In genomic region chr7:46651561-46652088, GRCh38 we compare ENCODE assay signal across 1 cellular context.
A peak's percentile ranks its signal among the peaks of the same experiment; 100 is the strongest.
TF ChIP-seq lines count a peak whose summit lies in the region.

No MANE protein-coding gene starts in this region.

TF ChIP-seq in GM12878, 131 proteins besides CTCF, POLR2A, EP300 and RAD21 (continued from another document):
- no peak for TF ChIP-seq USF2 (IDR thresholded peaks at IDR 0.05; ENCODE audit: borderline replicate concordance, low read depth, low read length)
- peak; percentile 89 for TF ChIP-seq ZNF217 (IDR thresholded peaks at IDR 0.05)
- no peak for TF ChIP-seq POU2F2 (IDR thresholded peaks at IDR 0.05; ENCODE audit: borderline replicate concordance, low read depth, low read length)
- TF ChIP-seq MYC (IDR thresholded peaks at IDR 0.05; ENCODE audit: insufficient read depth, insufficient read length, insufficient replicate concordance, low read length, severe bottlenecking) = no peak
- TF ChIP-seq ZNF687 (IDR thresholded peaks at IDR 0.05) = peak; percentile 31; the same call in 1 of the 2 replicates
- no peak for TF ChIP-seq STAT1 (conservative IDR thresholded peaks at IDR 0.05)
- 0 out of 2 replicates have a peak, but pooled peaks have one; percentile 32 for TF ChIP-seq GATAD2B (conservative IDR thresholded peaks at IDR 0.05; ENCODE audit: low read depth)
- TF ChIP-seq SUPT20H (IDR thresholded peaks at IDR 0.05; ENCODE audit: borderline replicate concordance, control insufficient read depth, low read depth, low read length) = no peak
- TF ChIP-seq SMARCA5 (IDR thresholded peaks at IDR 0.05) = peak; percentile 66; the same call in 1 of the 2 replicates
- no peak for TF ChIP-seq RAD51 (IDR thresholded peaks at IDR 0.05)
- TF ChIP-seq CHD1 (IDR thresholded peaks at IDR 0.05; ENCODE audit: low read depth, low read length) = no peak
- no peak for TF ChIP-seq SIN3A (IDR thresholded peaks at IDR 0.05; ENCODE audit: low read depth, low read length)
- 0 out of 2 replicates have a peak, but pooled peaks have one; percentile 23 for TF ChIP-seq IRF4 (IDR thresholded peaks at IDR 0.05; ENCODE audit: low read depth, low read length)
- peak; percentile 55; the same call in 1 of the 2 replicates for TF ChIP-seq RELB (IDR thresholded peaks at IDR 0.05; ENCODE audit: low read depth)
- peak; percentile 53 for TF ChIP-seq NR2F1 (conservative IDR thresholded peaks at IDR 0.05)
- no peak for TF ChIP-seq FOS (IDR thresholded peaks at IDR 0.05; ENCODE audit: borderline replicate concordance, extremely low read depth, insufficient read length)
- no peak for TF ChIP-seq ZBED1 (IDR thresholded peaks at IDR 0.05; ENCODE audit: borderline replicate concordance)
- TF ChIP-seq ATF3 (IDR thresholded peaks at IDR 0.05; ENCODE audit: borderline replicate concordance, extremely low read depth, low read depth, low read length) = no peak
